Comparison of ENCODE assay signal across 21 cellular contexts in the genomic region with DNA sequence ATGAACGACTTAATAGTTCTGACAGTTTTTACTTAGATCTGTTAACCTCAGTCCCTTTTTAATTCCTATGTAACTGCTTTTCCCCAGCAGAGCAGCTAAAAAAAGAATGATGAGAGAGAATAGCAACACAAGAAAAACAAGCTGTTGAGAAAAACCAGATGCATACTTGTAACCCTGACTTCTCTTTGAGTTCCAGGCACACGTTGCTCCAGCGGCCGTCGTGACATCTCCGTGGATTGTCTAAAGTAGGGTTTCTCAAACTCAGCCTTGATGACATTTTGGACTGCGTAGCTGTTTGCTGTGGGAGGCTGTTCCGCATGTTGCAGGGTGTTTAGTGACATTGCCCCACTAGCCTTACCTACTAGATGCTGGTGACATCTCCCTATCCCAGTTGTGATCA.
DNase-seq lines count a peak whose midpoint lies in the region; ATAC-seq, FAIRE-seq and TF ChIP-seq lines count a peak whose summit lies in the region.
"Had no signal": no experiment of that assay in that cellular context is flagged by ENCODE, and none has a peak within 500 bp of the region (broad histone marks: within the 10 kb centered on the region; RNA-seq: fewer than 3 reads in every experiment).

No MANE protein-coding gene starts in this region.

- FAIRE-seq in bronchial epithelial cell (lab: Jason Lieb, UNC) = peak; percentile 90
- FAIRE-seq: A549, GM12892, GM18507, K562, RCC 7860 had no signal

- no peak overlapping the region for H2AFZ ChIP-seq in OCI-LY1 (ENCODE audit: low read length)
- H2AFZ ChIP-seq: GM23338 had no signal

- H3K4me3 ChIP-seq in OCI-LY1 (ENCODE audit: low read depth, low read length, poor library complexity, severe bottlenecking) (no peak overlapping the region), bronchial epithelial cell (ENCODE audit: low read depth, low read length) (no peak overlapping the region), ovary (no peak overlapping the region)
- H3K4me3 ChIP-seq: A549, GM23338, K562 had no signal

- no peaks in the 10 kb centered on the region for H4K20me1 ChIP-seq in OCI-LY1 (ENCODE audit: insufficient read depth, low read length)

- no peak overlapping the region for H3K4me2 ChIP-seq in OCI-LY1 (ENCODE audit: low read length)
- H3K4me2 ChIP-seq: A549, GM23338 had no signal

- ATAC-seq in left ventricle myocardium superior (peak; percentile 78), HG03196 (IDR thresholded peaks at IDR 0.05; ENCODE audit: unreplicated experiment) (no peak), HG02610 (IDR thresholded peaks at IDR 0.05; ENCODE audit: unreplicated experiment) (no peak)
- ATAC-seq: A549, GM23338, HCT116, K562 had no signal

- H3K36me3 ChIP-seq in OCI-LY1 (ENCODE audit: insufficient read depth, low read length) (peaks cover 45% of the 10 kb centered on the region), bronchial epithelial cell (ENCODE audit: control insufficient read depth, insufficient read depth, low read length) (no peaks in the 10 kb centered on the region), ovary (no peaks in the 10 kb centered on the region)

- POLR2A ChIA-PET in HEK293T (lab: Yijun Ruan, JAX) = interaction anchor here (0.6 kb wide), 1 partner anchor 1100 kb away, joined by 3 read pairs; no protein-coding TSS in a partner anchor

- no peak for TF ChIP-seq EP300 in ovary (IDR thresholded peaks at IDR 0.05)

- 36 to 51% (median 43%) methylated on average over 8 of the region's 8 CpGs for WGBS in ovary, 3 donors

- TF ChIP-seq POLR2A in ovary (IDR thresholded peaks at IDR 0.05) = no peak

- no peaks in the 10 kb centered on the region for H3F3A ChIP-seq in OCI-LY1 (ENCODE audit: insufficient read depth, low read length)

- H3K27me3 ChIP-seq in OCI-LY1 (ENCODE audit: insufficient read depth, low read length) (no peaks in the 10 kb centered on the region), bronchial epithelial cell (ENCODE audit: control insufficient read depth, insufficient read depth, low read length) (no peaks in the 10 kb centered on the region), ovary (no peaks in the 10 kb centered on the region)

- H3K9me2 ChIP-seq in OCI-LY1 (ENCODE audit: low read depth, low read length) = no peaks in the 10 kb centered on the region

- H3K4me1 ChIP-seq in OCI-LY1 (ENCODE audit: insufficient read depth, low read length, severe bottlenecking) (peaks cover 76% of the 10 kb centered on the region), ovary (ENCODE audit: insufficient read depth) (no peaks in the 10 kb centered on the region)
- H3K4me1 ChIP-seq: A549 had no signal

- DNase-seq in bronchial epithelial cell (ENCODE audit: low read depth) (no peak), left ventricle myocardium superior (peak; percentile 48), ovary (peak in 3 of 5 donors; percentile 23 to 47 (median 38)), NCI-H748 treated with DMSO at 0.1 percent for 48 hours (lab: John Stamatoyannopoulos, UW) (no peak), HEK293T (ENCODE audit: extremely low spot score) (no peak)
- DNase-seq: CD4-positive, alpha-beta memory T cell; DMS79; NCI-H1105; NCI-H2081 treated with DMSO at 0.1 percent for 48 hours; NK-92 treated with Interleukin-12 subunit alpha and Interleukin-12 subunit beta, amount 100 ng/mL, for 24 hours; SHP77 had no signal

- TF ChIP-seq CTCF in OCI-LY1 (IDR thresholded peaks at IDR 0.05; ENCODE audit: low read length) = no peak
- TF ChIP-seq CTCF in bronchial epithelial cell (IDR thresholded peaks at IDR 0.05; ENCODE audit: insufficient read depth, low read length, severe bottlenecking) = no peak
- no peak for TF ChIP-seq CTCF in ovary (IDR thresholded peaks at IDR 0.05)

- H3K9me3 ChIP-seq in OCI-LY1 (ENCODE audit: low read length) (no peaks in the 10 kb centered on the region), ovary (no peaks in the 10 kb centered on the region)
- H3K9me3 ChIP-seq: A549 had no signal

- CTCF ChIA-PET in HEK293T (lab: Yijun Ruan, JAX) = no interaction called here

- no peak overlapping the region for H3K9ac ChIP-seq in OCI-LY1 (ENCODE audit: low read length)

- no peaks in the 10 kb centered on the region; the same call in 1 of the 2 replicates for H3K79me2 ChIP-seq in OCI-LY1 (ENCODE audit: insufficient read depth, low read length)

- intact Hi-C loops in left ventricle myocardium superior (cut with micrococcal nuclease) (no loop called here), ovary (cut with DNase I) (no loop called here)

- H3K27ac ChIP-seq in OCI-LY1 (ENCODE audit: low read depth, low read length, poor library complexity, severe bottlenecking) = peak overlapping the region; percentile 94
- no peak overlapping the region for H3K27ac ChIP-seq in ovary
- H3K27ac ChIP-seq: A549 had no signal

TF ChIP-seq in HEK293T, 16 proteins besides CTCF, POLR2A, EP300 and RAD21:
- no peak for TF ChIP-seq FOXK2 (IDR thresholded peaks at IDR 0.05)
- TF ChIP-seq CTBP1 (IDR thresholded peaks at IDR 0.05; ENCODE audit: borderline replicate concordance) = no peak
- TF ChIP-seq ZNF384 (IDR thresholded peaks at IDR 0.05) = no peak
- no peak for TF ChIP-seq LEF1 (IDR thresholded peaks at IDR 0.05; ENCODE audit: borderline replicate concordance)
- TF ChIP-seq ELF4 (IDR thresholded peaks at IDR 0.05) = no peak
- no peak for TF ChIP-seq NFRKB (IDR thresholded peaks at IDR 0.05)
- TF ChIP-seq ARNT (IDR thresholded peaks at IDR 0.05) = no peak
- no peak for TF ChIP-seq PKNOX1 (IDR thresholded peaks at IDR 0.05)
- no peak for TF ChIP-seq L3MBTL2 (conservative IDR thresholded peaks at IDR 0.05)
- TF ChIP-seq HDGF (IDR thresholded peaks at IDR 0.05; ENCODE audit: borderline replicate concordance) = no peak
- no peak for TF ChIP-seq TARDBP (IDR thresholded peaks at IDR 0.05)
- no peak for TF ChIP-seq FOXA1 (IDR thresholded peaks at IDR 0.05)
- no peak for TF ChIP-seq FOXM1 (IDR thresholded peaks at IDR 0.05; ENCODE audit: borderline replicate concordance)
- no peak for TF ChIP-seq SUZ12 (IDR thresholded peaks at IDR 0.05)
- no peak for TF ChIP-seq BHLHE40 (IDR thresholded peaks at IDR 0.05; ENCODE audit: borderline replicate concordance)
- no peak for TF ChIP-seq SP1 (IDR thresholded peaks at IDR 0.05)
TF ChIP-seq in HEK293T: peak in this region for 0.

Comparison
In these comparisons a context has a peak if more than half of its experiments do, and no peak if none do; other contexts are left out.
1. DNase-seq: peak in left ventricle myocardium superior (single experiment) and ovary (3 of 5); none in bronchial epithelial cell (single experiment), NCI-H748 treated with DMSO at 0.1 percent for 48 hours (single experiment) and HEK293T (single experiment).